ENCODE assay signal across 8 cellular contexts in genomic region chr17:82294086-82294773, GRCh38. TPM values are rescaled to one million over a fixed set of nuclear protein-coding genes. Genes with fewer than 3 reads are reported as not detected.
DNase-seq lines count a peak whose midpoint lies in the region; ATAC-seq, FAIRE-seq and TF ChIP-seq lines count a peak whose summit lies in the region.

No MANE protein-coding gene starts in this region.

- no peak for ATAC-seq in A549
- no peak for ATAC-seq in HG03097 (IDR thresholded peaks at IDR 0.05; ENCODE audit: low FRiP score, unreplicated experiment)
- no peak for ATAC-seq in HG03571 (IDR thresholded peaks at IDR 0.05; ENCODE audit: unreplicated experiment)

- H3K27me3 ChIP-seq in HUES48 (ENCODE audit: control insufficient read depth, insufficient read depth, low read length) (no peaks in the 10 kb centered on the region), bronchial epithelial cell (ENCODE audit: control insufficient read depth, insufficient read depth, low read length) (no peaks in the 10 kb centered on the region), muscle layer of colon (ENCODE audit: control insufficient read depth in 1 of 2, insufficient read depth in 2 of 2, low read length in 2 of 2) (no peaks in the 10 kb centered on the region)

- CTCF ChIA-PET in A549 (lab: Yijun Ruan, JAX), result interaction anchor here (3.2 to 21.2 kb wide), 3 partner anchors 33 to 55 kb away, joined by 12 to 343 read pairs (median 227); partner anchors contain the start of gene SECTM1

- DNase-seq in A549 (ENCODE audit: low read depth in 1 of 2, low spot score in 1 of 2) (no peak), bronchial epithelial cell (ENCODE audit: low read depth) (peak; percentile 48), hippocampal formation (lab: John Stamatoyannopoulos, UW) (no peak), GF-D8 (lab: John Stamatoyannopoulos, UW) (no peak)

- H3K36me3 ChIP-seq in HUES48 (ENCODE audit: control insufficient read depth, insufficient read depth, low read length) (no peaks in the 10 kb centered on the region), bronchial epithelial cell (ENCODE audit: control insufficient read depth, insufficient read depth, low read length) (no peaks in the 10 kb centered on the region), muscle layer of colon (ENCODE audit: insufficient read depth, low read length) (no peaks in the 10 kb centered on the region)

- H3K27ac ChIP-seq in A549 (peak overlapping the region; percentile 96 to 98), HUES48 (ENCODE audit: low read depth, low read length) (no peak overlapping the region), muscle layer of colon (ENCODE audit: low read depth, low read length) (peak overlapping the region; percentile 82)

- no peak; the same call in 1 of the 2 replicates for TF ChIP-seq POLR2A in A549 (IDR thresholded peaks at IDR 0.05; ENCODE audit: low read length)

- TF ChIP-seq CTCF in A549 (IDR thresholded peaks at IDR 0.05) (no peak), bronchial epithelial cell (IDR thresholded peaks at IDR 0.05; ENCODE audit: insufficient read depth, low read length, severe bottlenecking) (no peak)

- peak overlapping the region; percentile 44 for H3K4me3 ChIP-seq in A549
- H3K4me3 ChIP-seq in HUES48 (ENCODE audit: low read depth, low read length), result peak overlapping the region; percentile 68; the same call in 1 of the 2 replicates
- peak overlapping the region; percentile 36 for H3K4me3 ChIP-seq in bronchial epithelial cell (ENCODE audit: low read depth, low read length)
- H3K4me3 ChIP-seq in muscle layer of colon (ENCODE audit: low read depth in 1 of 2, low read length in 2 of 2), result peak overlapping the region in 1 of 2 donors; percentile 53

- H3K9me3 ChIP-seq in A549 (no peaks in the 10 kb centered on the region), HUES48 (ENCODE audit: control insufficient read depth, insufficient read depth, low read length) (no peaks in the 10 kb centered on the region), muscle layer of colon (ENCODE audit: low read length) (no peaks in the 10 kb centered on the region)

- FAIRE-seq in A549 (lab: Jason Lieb, UNC) (no peak), bronchial epithelial cell (lab: Jason Lieb, UNC) (no peak)

- no peak for TF ChIP-seq RAD21 in A549 (conservative IDR thresholded peaks at IDR 0.05 in 1 of 2, IDR thresholded peaks at IDR 0.05 in 1 of 2)

- TF ChIP-seq EP300 in A549 (IDR thresholded peaks at IDR 0.05), result no peak

- POLR2A ChIA-PET in A549 (lab: Yijun Ruan, JAX), result interaction anchor here (0.8 to 3.2 kb wide), 5 partner anchors 12 to 58 kb away, joined by 4 to 39 read pairs (median 24); no protein-coding TSS in a partner anchor

- H3K4me1 ChIP-seq in A549 (peaks cover 58% of the 10 kb centered on the region), HUES48 (ENCODE audit: control insufficient read depth, insufficient read depth, low read length) (peaks cover 5% of the 10 kb centered on the region; the same call in 1 of the 2 replicates), muscle layer of colon (ENCODE audit: insufficient read depth, low read length) (peaks cover 40% of the 10 kb centered on the region)

- WGBS in A549 (ENCODE audit: missing lambda C conversion rate), result 72% methylated on average over 14 of the region's 14 CpGs

- peak overlapping the region; percentile 91 for H3K4me2 ChIP-seq in A549

- no peak overlapping the region for H3K9ac ChIP-seq in HUES48 (ENCODE audit: low read depth, low read length)
- peak overlapping the region; percentile 36 for H3K9ac ChIP-seq in muscle layer of colon (ENCODE audit: low read length)

TF ChIP-seq in A549, 52 proteins besides CTCF, POLR2A, EP300 and RAD21:
- TF ChIP-seq, protein P1, sequence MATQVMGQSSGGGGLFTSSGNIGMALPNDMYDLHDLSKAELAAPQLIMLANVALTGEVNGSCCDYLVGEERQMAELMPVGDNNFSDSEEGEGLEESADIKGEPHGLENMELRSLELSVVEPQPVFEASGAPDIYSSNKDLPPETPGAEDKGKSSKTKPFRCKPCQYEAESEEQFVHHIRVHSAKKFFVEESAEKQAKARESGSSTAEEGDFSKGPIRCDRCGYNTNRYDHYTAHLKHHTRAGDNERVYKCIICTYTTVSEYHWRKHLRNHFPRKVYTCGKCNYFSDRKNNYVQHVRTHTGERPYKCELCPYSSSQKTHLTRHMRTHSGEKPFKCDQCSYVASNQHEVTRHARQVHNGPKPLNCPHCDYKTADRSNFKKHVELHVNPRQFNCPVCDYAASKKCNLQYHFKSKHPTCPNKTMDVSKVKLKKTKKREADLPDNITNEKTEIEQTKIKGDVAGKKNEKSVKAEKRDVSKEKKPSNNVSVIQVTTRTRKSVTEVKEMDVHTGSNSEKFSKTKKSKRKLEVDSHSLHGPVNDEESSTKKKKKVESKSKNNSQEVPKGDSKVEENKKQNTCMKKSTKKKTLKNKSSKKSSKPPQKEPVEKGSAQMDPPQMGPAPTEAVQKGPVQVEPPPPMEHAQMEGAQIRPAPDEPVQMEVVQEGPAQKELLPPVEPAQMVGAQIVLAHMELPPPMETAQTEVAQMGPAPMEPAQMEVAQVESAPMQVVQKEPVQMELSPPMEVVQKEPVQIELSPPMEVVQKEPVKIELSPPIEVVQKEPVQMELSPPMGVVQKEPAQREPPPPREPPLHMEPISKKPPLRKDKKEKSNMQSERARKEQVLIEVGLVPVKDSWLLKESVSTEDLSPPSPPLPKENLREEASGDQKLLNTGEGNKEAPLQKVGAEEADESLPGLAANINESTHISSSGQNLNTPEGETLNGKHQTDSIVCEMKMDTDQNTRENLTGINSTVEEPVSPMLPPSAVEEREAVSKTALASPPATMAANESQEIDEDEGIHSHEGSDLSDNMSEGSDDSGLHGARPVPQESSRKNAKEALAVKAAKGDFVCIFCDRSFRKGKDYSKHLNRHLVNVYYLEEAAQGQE (IDR thresholded peaks at IDR 0.05), result no peak
- peak in 1 of 2 experiments; percentile 9; a peak in 1 of 5 replicates for TF ChIP-seq JUN (IDR thresholded peaks at IDR 0.05)
- 0 out of 2 replicates have a peak, but pooled peaks have one; percentile 27 for TF ChIP-seq HMGXB4 (CRISPR knock-in tag; IDR thresholded peaks at IDR 0.05; ENCODE audit: borderline replicate concordance)
TF ChIP-seq in A549: peak in this region for 2.

RNA-seq across cellular contexts. Expression of gene CSNK1D, which starts 20.7 kb away (rescaled TPM):
- polyA plus RNA-seq in A549 (2011; rRNA removed) (130 and 139 TPM in 2 replicates), A549 (2017; fragmentation: RNase III; extraction: RNeasy Plus Mini Kit Qiagen cat#74134 plus additional on column Dnase treatment) (151 to 173 TPM (median 163 TPM) in 3 replicates)
- polyA plus RNA-seq in A549 (2012; cell fraction: cytosol; rRNA removed), result 182 and 192 TPM in 2 replicates
- 734 and 786 TPM in 2 replicates for polyA plus RNA-seq in A549 (2012; cell fraction: nucleus; rRNA removed)
- 105 and 128 TPM in 2 replicates for polyA minus RNA-seq in A549 (2011; rRNA and poly(A)+ RNA removed)
- total RNA-seq in bronchial epithelial cell, result 64.9 and 72.4 TPM in 2 replicates

RNA-seq across cellular contexts. Expression of gene CD7, which starts 23.2 kb away (rescaled TPM):
- polyA plus RNA-seq in A549 (2011; rRNA removed), result not detected in 2 replicates
- not detected in 2 replicates for polyA plus RNA-seq in A549 (2012; cell fraction: cytosol; rRNA removed)
- polyA plus RNA-seq in A549 (2012; cell fraction: nucleus; rRNA removed), result 0.07 TPM in 1 of 2 replicates, not detected in the other
- polyA plus RNA-seq in A549 (2017; fragmentation: RNase III; extraction: RNeasy Plus Mini Kit Qiagen cat#74134 plus additional on column Dnase treatment), result not detected in 3 replicates
- polyA minus RNA-seq in A549 (2011; rRNA and poly(A)+ RNA removed), result not detected in 2 replicates
- not detected in 2 replicates for total RNA-seq in bronchial epithelial cell

RNA-seq across cellular contexts. Expression of gene SECTM1, which starts 39.3 kb away (rescaled TPM):
- polyA plus RNA-seq in A549 (2011; rRNA removed) (0.22 and 0.58 TPM in 2 replicates), A549 (2017; fragmentation: RNase III; extraction: RNeasy Plus Mini Kit Qiagen cat#74134 plus additional on column Dnase treatment) (1.5 to 2.5 TPM (median 2.0 TPM) in 3 replicates)
- 0.31 and 0.52 TPM in 2 replicates for polyA plus RNA-seq in A549 (2012; cell fraction: cytosol; rRNA removed)
- 0.58 and 0.83 TPM in 2 replicates for polyA plus RNA-seq in A549 (2012; cell fraction: nucleus; rRNA removed)
- polyA minus RNA-seq in A549 (2011; rRNA and poly(A)+ RNA removed), result not detected in 2 replicates
- 1.3 and 3.7 TPM in 2 replicates for total RNA-seq in bronchial epithelial cell
